ENCODE assay signal across 15 cellular contexts in genomic region chr2:157792345-157793052, GRCh38.
DNase-seq lines count a peak whose midpoint lies in the region; ATAC-seq and TF ChIP-seq lines count a peak whose summit lies in the region.
"Had no signal": no experiment of that assay in that cellular context is flagged by ENCODE, and none has a peak within 500 bp of the region (broad histone marks: within the 10 kb centered on the region; RNA-seq: fewer than 3 reads in every experiment).

No MANE protein-coding gene starts in this region.

- peak; percentile 49 for DNase-seq in GM04503 (ENCODE audit: low read depth)
- DNase-seq in fibroblast of the aortic adventitia (ENCODE audit: low read depth): peak; percentile 76
- no peak for DNase-seq in NCI-H187 (lab: John Stamatoyannopoulos, UW)
- DNase-seq in cerebellum (ENCODE audit: low spot score): no peak
- DNase-seq: activated CD4-positive, alpha-beta T cell treated with anti-CD3 and anti-CD28 coated beads, Interleukin-2, amount 50 U/mL, for 1 hour; activated gamma-delta T cell; cortex of kidney; heart left ventricle; NCI-H2107; ovary; stimulated activated CD4-positive, alpha-beta T cell treated with anti-CD3 and anti-CD28 coated beads, Interleukin-4, amount 100 ng/mL, for 24 hours; T-helper 1 cell had no signal

- H3K27ac ChIP-seq in skeletal muscle tissue (ENCODE audit: low read depth, low read length): peak overlapping the region; percentile 80
- H3K27ac ChIP-seq: ovary had no signal

- H3K4me3 ChIP-seq in fibroblast of the aortic adventitia (ENCODE audit: low read depth, low read length) (no peak overlapping the region), skeletal muscle tissue (ENCODE audit: low read length in 3 of 3) (no peak overlapping the region)
- H3K4me3 ChIP-seq: heart left ventricle, ovary had no signal

- peaks cover 0 to 5% (median 3%) of the 10 kb centered on the region in 3 donors for H3K36me3 ChIP-seq in skeletal muscle tissue (ENCODE audit: control insufficient read depth in 3 of 3, insufficient read depth in 3 of 3, low read length in 3 of 3)
- H3K36me3 ChIP-seq: ovary had no signal

- peaks cover 40 to 46% (median 45%) of the 10 kb centered on the region in 3 donors for H3K4me1 ChIP-seq in skeletal muscle tissue (ENCODE audit: control insufficient read depth in 3 of 3, insufficient read depth in 3 of 3, low read length in 3 of 3)

- ATAC-seq in SK-N-SH treated with all-trans-retinoic acid at 6 μM for 48 hours (peak; percentile 68), GM18519 (IDR thresholded peaks at IDR 0.05; ENCODE audit: low FRiP score, unreplicated experiment) (no peak)

- H3K9ac ChIP-seq in skeletal muscle tissue (ENCODE audit: low read depth in 1 of 3, low read length in 3 of 3): no peak overlapping the region

- H3K27me3 ChIP-seq in skeletal muscle tissue (ENCODE audit: control insufficient read depth in 3 of 3, insufficient read depth in 3 of 3, low read length in 3 of 3): no peaks in the 10 kb centered on the region
- H3K27me3 ChIP-seq: heart left ventricle, ovary had no signal

- no peak for TF ChIP-seq CTCF in fibroblast of the aortic adventitia (IDR thresholded peaks at IDR 0.05; ENCODE audit: insufficient read depth, low read length)

- no peaks in the 10 kb centered on the region for H3K9me3 ChIP-seq in skeletal muscle tissue (ENCODE audit: control insufficient read depth in 3 of 3, low read length in 3 of 3)
- H3K9me3 ChIP-seq: heart left ventricle, ovary had no signal

TF ChIP-seq in SK-N-SH treated with all-trans-retinoic acid at 6 μM for 48 hours, 23 proteins besides CTCF, POLR2A, EP300 and RAD21:
- TF ChIP-seq TCF4 (CRISPR knock-in tag; IDR thresholded peaks at IDR 0.05; ENCODE audit: borderline replicate concordance) (no peak), GLIS3 (CRISPR knock-in tag; IDR thresholded peaks at IDR 0.05) (no peak), ZNF70 (CRISPR knock-in tag; IDR thresholded peaks at IDR 0.05) (no peak), TOX (CRISPR knock-in tag; IDR thresholded peaks at IDR 0.05; ENCODE audit: borderline replicate concordance) (no peak), ZFP3 (CRISPR knock-in tag; IDR thresholded peaks at IDR 0.05) (no peak), ZFP30 (CRISPR knock-in tag; IDR thresholded peaks at IDR 0.05) (no peak), CREB5 (CRISPR knock-in tag; IDR thresholded peaks at IDR 0.05; ENCODE audit: low read depth) (no peak), ARNTL (CRISPR knock-in tag; IDR thresholded peaks at IDR 0.05; ENCODE audit: borderline replicate concordance, low read depth) (no peak), POU6F1 (CRISPR knock-in tag; IDR thresholded peaks at IDR 0.05; ENCODE audit: borderline replicate concordance, low read depth) (no peak), ESRRG (CRISPR knock-in tag; IDR thresholded peaks at IDR 0.05) (no peak), SNAI2 (CRISPR knock-in tag; IDR thresholded peaks at IDR 0.05) (no peak), OSR1 (CRISPR knock-in tag; IDR thresholded peaks at IDR 0.05) (no peak)
- TF ChIP-seq, protein P1, sequence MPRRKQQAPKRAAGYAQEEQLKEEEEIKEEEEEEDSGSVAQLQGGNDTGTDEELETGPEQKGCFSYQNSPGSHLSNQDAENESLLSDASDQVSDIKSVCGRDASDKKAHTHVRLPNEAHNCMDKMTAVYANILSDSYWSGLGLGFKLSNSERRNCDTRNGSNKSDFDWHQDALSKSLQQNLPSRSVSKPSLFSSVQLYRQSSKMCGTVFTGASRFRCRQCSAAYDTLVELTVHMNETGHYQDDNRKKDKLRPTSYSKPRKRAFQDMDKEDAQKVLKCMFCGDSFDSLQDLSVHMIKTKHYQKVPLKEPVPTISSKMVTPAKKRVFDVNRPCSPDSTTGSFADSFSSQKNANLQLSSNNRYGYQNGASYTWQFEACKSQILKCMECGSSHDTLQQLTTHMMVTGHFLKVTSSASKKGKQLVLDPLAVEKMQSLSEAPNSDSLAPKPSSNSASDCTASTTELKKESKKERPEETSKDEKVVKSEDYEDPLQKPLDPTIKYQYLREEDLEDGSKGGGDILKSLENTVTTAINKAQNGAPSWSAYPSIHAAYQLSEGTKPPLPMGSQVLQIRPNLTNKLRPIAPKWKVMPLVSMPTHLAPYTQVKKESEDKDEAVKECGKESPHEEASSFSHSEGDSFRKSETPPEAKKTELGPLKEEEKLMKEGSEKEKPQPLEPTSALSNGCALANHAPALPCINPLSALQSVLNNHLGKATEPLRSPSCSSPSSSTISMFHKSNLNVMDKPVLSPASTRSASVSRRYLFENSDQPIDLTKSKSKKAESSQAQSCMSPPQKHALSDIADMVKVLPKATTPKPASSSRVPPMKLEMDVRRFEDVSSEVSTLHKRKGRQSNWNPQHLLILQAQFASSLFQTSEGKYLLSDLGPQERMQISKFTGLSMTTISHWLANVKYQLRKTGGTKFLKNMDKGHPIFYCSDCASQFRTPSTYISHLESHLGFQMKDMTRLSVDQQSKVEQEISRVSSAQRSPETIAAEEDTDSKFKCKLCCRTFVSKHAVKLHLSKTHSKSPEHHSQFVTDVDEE (CRISPR knock-in tag; IDR thresholded peaks at IDR 0.05): no peak
- TF ChIP-seq, protein P2, sequence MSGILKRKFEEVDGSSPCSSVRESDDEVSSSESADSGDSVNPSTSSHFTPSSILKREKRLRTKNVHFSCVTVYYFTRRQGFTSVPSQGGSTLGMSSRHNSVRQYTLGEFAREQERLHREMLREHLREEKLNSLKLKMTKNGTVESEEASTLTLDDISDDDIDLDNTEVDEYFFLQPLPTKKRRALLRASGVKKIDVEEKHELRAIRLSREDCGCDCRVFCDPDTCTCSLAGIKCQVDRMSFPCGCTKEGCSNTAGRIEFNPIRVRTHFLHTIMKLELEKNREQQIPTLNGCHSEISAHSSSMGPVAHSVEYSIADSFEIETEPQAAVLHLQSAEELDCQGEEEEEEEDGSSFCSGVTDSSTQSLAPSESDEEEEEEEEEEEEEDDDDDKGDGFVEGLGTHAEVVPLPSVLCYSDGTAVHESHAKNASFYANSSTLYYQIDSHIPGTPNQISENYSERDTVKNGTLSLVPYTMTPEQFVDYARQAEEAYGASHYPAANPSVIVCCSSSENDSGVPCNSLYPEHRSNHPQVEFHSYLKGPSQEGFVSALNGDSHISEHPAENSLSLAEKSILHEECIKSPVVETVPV (CRISPR knock-in tag; IDR thresholded peaks at IDR 0.05): no peak
- TF ChIP-seq, protein P3, sequence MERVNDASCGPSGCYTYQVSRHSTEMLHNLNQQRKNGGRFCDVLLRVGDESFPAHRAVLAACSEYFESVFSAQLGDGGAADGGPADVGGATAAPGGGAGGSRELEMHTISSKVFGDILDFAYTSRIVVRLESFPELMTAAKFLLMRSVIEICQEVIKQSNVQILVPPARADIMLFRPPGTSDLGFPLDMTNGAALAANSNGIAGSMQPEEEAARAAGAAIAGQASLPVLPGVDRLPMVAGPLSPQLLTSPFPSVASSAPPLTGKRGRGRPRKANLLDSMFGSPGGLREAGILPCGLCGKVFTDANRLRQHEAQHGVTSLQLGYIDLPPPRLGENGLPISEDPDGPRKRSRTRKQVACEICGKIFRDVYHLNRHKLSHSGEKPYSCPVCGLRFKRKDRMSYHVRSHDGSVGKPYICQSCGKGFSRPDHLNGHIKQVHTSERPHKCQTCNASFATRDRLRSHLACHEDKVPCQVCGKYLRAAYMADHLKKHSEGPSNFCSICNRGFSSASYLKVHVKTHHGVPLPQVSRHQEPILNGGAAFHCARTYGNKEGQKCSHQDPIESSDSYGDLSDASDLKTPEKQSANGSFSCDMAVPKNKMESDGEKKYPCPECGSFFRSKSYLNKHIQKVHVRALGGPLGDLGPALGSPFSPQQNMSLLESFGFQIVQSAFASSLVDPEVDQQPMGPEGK (CRISPR knock-in tag; IDR thresholded peaks at IDR 0.05; ENCODE audit: borderline replicate concordance): no peak

Comparison
In these comparisons a context has a peak if more than half of its experiments do, and no peak if none do; other contexts are left out.
1. DNase-seq: peak in GM04503 (single experiment) and fibroblast of the aortic adventitia (single experiment); none in NCI-H187 (0 of 2) and cerebellum (single experiment).